ENCODE assay signal across 1 cellular context in the genomic region with DNA sequence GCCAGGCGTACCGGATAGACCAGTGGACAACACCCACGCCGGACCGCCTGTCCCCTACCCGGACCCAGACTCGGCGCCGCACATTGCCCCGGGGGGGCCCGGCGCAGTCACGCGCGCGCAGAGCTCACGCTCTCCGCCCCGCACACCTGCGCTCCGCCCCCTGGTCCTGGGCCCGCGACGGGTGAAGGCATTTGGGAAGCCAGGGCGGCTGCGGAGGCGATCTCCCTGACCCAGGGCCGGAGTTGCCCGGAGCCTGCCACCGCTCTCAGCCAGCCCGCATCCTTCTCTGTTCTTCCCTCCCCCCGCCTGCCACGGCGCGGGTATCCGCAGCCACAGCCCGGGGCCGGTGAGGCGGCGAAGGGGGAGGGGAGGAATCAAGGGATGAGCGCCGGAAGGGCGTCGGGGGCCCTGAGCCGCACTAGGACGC.
TF ChIP-seq lines count a peak whose summit lies in the region.

No MANE protein-coding gene starts in this region.

TF ChIP-seq in HepG2, 621 proteins besides CTCF, POLR2A, EP300 and RAD21 (continued from another document and continues in another):
- TF ChIP-seq YEATS2 (CRISPR knock-in tag; IDR thresholded peaks at IDR 0.05; ENCODE audit: borderline replicate concordance) (peak; percentile 26; the same call in 1 of the 2 replicates), ZC3H13 (CRISPR knock-in tag; IDR thresholded peaks at IDR 0.05) (peak; percentile 78; the same call in 1 of the 2 replicates), ZNF567 (CRISPR knock-in tag; IDR thresholded peaks at IDR 0.05; ENCODE audit: borderline replicate concordance) (no peak), ZNF780A (CRISPR knock-in tag; IDR thresholded peaks at IDR 0.05) (peak; percentile 29; the same call in 1 of the 2 replicates), NCOA2 (CRISPR knock-in tag; IDR thresholded peaks at IDR 0.05) (no peak), CBFB (CRISPR knock-in tag; IDR thresholded peaks at IDR 0.05) (no peak), MED13 (CRISPR knock-in tag; IDR thresholded peaks at IDR 0.05) (0 out of 2 replicates have a peak, but pooled peaks have one; percentile 16), GATAD1 (CRISPR knock-in tag; IDR thresholded peaks at IDR 0.05) (no peak), ZNF431 (CRISPR knock-in tag; IDR thresholded peaks at IDR 0.05; ENCODE audit: borderline replicate concordance, low read depth) (no peak), RBM39 (IDR thresholded peaks at IDR 0.05; ENCODE audit: low read depth, low read length, poor library complexity, severe bottlenecking) (no peak), DR1 (CRISPR knock-in tag; IDR thresholded peaks at IDR 0.05) (no peak), ZNF619 (CRISPR knock-in tag; IDR thresholded peaks at IDR 0.05) (no peak), SMAD9 (CRISPR knock-in tag; IDR thresholded peaks at IDR 0.05) (no peak), ZNF143 (CRISPR knock-in tag; IDR thresholded peaks at IDR 0.05) (no peak), ZNF790 (CRISPR knock-in tag; IDR thresholded peaks at IDR 0.05; ENCODE audit: borderline replicate concordance) (no peak), CBX2 (IDR thresholded peaks at IDR 0.05; ENCODE audit: low read depth, low read length) (no peak), CBX2 (CRISPR knock-in tag; IDR thresholded peaks at IDR 0.05; ENCODE audit: low read depth) (no peak), HNRNPL (IDR thresholded peaks at IDR 0.05; ENCODE audit: low read depth, low read length) (0 out of 2 replicates have a peak, but pooled peaks have one; percentile 6), ATF7-NPFF (CRISPR knock-in tag; IDR thresholded peaks at IDR 0.05; ENCODE audit: low read depth) (no peak), ZNF768 (CRISPR knock-in tag; IDR thresholded peaks at IDR 0.05) (peak; percentile 57), ZFP1 (CRISPR knock-in tag; IDR thresholded peaks at IDR 0.05) (no peak), GFI1 (CRISPR knock-in tag; IDR thresholded peaks at IDR 0.05; ENCODE audit: borderline replicate concordance) (no peak), HCFC1 (IDR thresholded peaks at IDR 0.05; ENCODE audit: low read depth, low read length) (no peak), HES4 (CRISPR knock-in tag; IDR thresholded peaks at IDR 0.05; ENCODE audit: borderline replicate concordance) (no peak), ADNP (CRISPR knock-in tag; IDR thresholded peaks at IDR 0.05) (no peak), ELF3 (CRISPR knock-in tag; IDR thresholded peaks at IDR 0.05) (no peak), MTF2 (CRISPR knock-in tag; IDR thresholded peaks at IDR 0.05; ENCODE audit: borderline replicate concordance) (no peak), PAWR (CRISPR knock-in tag; IDR thresholded peaks at IDR 0.05; ENCODE audit: borderline replicate concordance) (no peak; the same call in 1 of the 2 replicates), ZNF746 (CRISPR knock-in tag; IDR thresholded peaks at IDR 0.05) (peak; percentile 71; the same call in 1 of the 2 replicates), REPIN1 (CRISPR knock-in tag; IDR thresholded peaks at IDR 0.05; ENCODE audit: borderline replicate concordance, low read depth) (no peak), ZNF317 (CRISPR knock-in tag; IDR thresholded peaks at IDR 0.05) (no peak), SALL2 (CRISPR knock-in tag; IDR thresholded peaks at IDR 0.05) (no peak), ZNF772 (CRISPR knock-in tag; IDR thresholded peaks at IDR 0.05) (peak; percentile 44; the same call in 1 of the 2 replicates)
- TF ChIP-seq, protein P1, sequence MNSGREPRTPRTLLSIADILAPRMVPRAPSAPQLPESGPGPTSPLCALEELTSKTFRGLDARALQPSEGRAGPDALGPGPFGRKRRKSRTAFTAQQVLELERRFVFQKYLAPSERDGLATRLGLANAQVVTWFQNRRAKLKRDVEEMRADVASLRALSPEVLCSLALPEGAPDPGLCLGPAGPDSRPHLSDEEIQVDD (CRISPR knock-in tag; IDR thresholded peaks at IDR 0.05; ENCODE audit: borderline replicate concordance): no peak
- TF ChIP-seq, protein P2, sequence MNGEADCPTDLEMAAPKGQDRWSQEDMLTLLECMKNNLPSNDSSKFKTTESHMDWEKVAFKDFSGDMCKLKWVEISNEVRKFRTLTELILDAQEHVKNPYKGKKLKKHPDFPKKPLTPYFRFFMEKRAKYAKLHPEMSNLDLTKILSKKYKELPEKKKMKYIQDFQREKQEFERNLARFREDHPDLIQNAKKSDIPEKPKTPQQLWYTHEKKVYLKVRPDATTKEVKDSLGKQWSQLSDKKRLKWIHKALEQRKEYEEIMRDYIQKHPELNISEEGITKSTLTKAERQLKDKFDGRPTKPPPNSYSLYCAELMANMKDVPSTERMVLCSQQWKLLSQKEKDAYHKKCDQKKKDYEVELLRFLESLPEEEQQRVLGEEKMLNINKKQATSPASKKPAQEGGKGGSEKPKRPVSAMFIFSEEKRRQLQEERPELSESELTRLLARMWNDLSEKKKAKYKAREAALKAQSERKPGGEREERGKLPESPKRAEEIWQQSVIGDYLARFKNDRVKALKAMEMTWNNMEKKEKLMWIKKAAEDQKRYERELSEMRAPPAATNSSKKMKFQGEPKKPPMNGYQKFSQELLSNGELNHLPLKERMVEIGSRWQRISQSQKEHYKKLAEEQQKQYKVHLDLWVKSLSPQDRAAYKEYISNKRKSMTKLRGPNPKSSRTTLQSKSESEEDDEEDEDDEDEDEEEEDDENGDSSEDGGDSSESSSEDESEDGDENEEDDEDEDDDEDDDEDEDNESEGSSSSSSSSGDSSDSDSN (CRISPR knock-in tag; IDR thresholded peaks at IDR 0.05): peak; percentile 63
- TF ChIP-seq, protein P3, sequence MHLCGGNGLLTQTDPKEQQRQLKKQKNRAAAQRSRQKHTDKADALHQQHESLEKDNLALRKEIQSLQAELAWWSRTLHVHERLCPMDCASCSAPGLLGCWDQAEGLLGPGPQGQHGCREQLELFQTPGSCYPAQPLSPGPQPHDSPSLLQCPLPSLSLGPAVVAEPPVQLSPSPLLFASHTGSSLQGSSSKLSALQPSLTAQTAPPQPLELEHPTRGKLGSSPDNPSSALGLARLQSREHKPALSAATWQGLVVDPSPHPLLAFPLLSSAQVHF (CRISPR knock-in tag; IDR thresholded peaks at IDR 0.05): peak; percentile 89
- TF ChIP-seq, protein P4, sequence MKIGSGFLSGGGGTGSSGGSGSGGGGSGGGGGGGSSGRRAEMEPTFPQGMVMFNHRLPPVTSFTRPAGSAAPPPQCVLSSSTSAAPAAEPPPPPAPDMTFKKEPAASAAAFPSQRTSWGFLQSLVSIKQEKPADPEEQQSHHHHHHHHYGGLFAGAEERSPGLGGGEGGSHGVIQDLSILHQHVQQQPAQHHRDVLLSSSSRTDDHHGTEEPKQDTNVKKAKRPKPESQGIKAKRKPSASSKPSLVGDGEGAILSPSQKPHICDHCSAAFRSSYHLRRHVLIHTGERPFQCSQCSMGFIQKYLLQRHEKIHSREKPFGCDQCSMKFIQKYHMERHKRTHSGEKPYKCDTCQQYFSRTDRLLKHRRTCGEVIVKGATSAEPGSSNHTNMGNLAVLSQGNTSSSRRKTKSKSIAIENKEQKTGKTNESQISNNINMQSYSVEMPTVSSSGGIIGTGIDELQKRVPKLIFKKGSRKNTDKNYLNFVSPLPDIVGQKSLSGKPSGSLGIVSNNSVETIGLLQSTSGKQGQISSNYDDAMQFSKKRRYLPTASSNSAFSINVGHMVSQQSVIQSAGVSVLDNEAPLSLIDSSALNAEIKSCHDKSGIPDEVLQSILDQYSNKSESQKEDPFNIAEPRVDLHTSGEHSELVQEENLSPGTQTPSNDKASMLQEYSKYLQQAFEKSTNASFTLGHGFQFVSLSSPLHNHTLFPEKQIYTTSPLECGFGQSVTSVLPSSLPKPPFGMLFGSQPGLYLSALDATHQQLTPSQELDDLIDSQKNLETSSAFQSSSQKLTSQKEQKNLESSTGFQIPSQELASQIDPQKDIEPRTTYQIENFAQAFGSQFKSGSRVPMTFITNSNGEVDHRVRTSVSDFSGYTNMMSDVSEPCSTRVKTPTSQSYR (CRISPR knock-in tag; IDR thresholded peaks at IDR 0.05; ENCODE audit: borderline replicate concordance): peak; percentile 85
- TF ChIP-seq, protein P5, sequence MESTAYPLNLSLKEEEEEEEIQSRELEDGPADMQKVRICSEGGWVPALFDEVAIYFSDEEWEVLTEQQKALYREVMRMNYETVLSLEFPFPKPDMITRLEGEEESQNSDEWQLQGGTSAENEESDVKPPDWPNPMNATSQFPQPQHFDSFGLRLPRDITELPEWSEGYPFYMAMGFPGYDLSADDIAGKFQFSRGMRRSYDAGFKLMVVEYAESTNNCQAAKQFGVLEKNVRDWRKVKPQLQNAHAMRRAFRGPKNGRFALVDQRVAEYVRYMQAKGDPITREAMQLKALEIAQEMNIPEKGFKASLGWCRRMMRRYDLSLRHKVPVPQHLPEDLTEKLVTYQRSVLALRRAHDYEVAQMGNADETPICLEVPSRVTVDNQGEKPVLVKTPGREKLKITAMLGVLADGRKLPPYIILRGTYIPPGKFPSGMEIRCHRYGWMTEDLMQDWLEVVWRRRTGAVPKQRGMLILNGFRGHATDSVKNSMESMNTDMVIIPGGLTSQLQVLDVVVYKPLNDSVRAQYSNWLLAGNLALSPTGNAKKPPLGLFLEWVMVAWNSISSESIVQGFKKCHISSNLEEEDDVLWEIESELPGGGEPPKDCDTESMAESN (CRISPR knock-in tag; conservative IDR thresholded peaks at IDR 0.05): no peak; the same call in 1 of the 2 replicates
- TF ChIP-seq, protein P6, sequence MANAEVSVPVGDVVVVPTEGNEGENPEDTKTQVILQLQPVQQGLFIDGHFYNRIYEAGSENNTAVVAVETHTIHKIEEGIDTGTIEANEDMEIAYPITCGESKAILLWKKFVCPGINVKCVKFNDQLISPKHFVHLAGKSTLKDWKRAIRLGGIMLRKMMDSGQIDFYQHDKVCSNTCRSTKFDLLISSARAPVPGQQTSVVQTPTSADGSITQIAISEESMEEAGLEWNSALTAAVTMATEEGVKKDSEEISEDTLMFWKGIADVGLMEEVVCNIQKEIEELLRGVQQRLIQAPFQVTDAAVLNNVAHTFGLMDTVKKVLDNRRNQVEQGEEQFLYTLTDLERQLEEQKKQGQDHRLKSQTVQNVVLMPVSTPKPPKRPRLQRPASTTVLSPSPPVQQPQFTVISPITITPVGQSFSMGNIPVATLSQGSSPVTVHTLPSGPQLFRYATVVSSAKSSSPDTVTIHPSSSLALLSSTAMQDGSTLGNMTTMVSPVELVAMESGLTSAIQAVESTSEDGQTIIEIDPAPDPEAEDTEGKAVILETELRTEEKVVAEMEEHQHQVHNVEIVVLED (CRISPR knock-in tag; IDR thresholded peaks at IDR 0.05; ENCODE audit: borderline replicate concordance): no peak
- TF ChIP-seq, protein P7, sequence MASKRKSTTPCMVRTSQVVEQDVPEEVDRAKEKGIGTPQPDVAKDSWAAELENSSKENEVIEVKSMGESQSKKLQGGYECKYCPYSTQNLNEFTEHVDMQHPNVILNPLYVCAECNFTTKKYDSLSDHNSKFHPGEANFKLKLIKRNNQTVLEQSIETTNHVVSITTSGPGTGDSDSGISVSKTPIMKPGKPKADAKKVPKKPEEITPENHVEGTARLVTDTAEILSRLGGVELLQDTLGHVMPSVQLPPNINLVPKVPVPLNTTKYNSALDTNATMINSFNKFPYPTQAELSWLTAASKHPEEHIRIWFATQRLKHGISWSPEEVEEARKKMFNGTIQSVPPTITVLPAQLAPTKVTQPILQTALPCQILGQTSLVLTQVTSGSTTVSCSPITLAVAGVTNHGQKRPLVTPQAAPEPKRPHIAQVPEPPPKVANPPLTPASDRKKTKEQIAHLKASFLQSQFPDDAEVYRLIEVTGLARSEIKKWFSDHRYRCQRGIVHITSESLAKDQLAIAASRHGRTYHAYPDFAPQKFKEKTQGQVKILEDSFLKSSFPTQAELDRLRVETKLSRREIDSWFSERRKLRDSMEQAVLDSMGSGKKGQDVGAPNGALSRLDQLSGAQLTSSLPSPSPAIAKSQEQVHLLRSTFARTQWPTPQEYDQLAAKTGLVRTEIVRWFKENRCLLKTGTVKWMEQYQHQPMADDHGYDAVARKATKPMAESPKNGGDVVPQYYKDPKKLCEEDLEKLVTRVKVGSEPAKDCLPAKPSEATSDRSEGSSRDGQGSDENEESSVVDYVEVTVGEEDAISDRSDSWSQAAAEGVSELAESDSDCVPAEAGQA (IDR thresholded peaks at IDR 0.05; ENCODE audit: low read depth): no peak
- TF ChIP-seq, protein P7 (CRISPR knock-in tag; IDR thresholded peaks at IDR 0.05; ENCODE audit: borderline replicate concordance): no peak
- TF ChIP-seq, protein P8, sequence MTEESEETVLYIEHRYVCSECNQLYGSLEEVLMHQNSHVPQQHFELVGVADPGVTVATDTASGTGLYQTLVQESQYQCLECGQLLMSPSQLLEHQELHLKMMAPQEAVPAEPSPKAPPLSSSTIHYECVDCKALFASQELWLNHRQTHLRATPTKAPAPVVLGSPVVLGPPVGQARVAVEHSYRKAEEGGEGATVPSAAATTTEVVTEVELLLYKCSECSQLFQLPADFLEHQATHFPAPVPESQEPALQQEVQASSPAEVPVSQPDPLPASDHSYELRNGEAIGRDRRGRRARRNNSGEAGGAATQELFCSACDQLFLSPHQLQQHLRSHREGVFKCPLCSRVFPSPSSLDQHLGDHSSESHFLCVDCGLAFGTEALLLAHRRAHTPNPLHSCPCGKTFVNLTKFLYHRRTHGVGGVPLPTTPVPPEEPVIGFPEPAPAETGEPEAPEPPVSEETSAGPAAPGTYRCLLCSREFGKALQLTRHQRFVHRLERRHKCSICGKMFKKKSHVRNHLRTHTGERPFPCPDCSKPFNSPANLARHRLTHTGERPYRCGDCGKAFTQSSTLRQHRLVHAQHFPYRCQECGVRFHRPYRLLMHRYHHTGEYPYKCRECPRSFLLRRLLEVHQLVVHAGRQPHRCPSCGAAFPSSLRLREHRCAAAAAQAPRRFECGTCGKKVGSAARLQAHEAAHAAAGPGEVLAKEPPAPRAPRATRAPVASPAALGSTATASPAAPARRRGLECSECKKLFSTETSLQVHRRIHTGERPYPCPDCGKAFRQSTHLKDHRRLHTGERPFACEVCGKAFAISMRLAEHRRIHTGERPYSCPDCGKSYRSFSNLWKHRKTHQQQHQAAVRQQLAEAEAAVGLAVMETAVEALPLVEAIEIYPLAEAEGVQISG (CRISPR knock-in tag; IDR thresholded peaks at IDR 0.05): peak; percentile 23; the same call in 1 of the 2 replicates
